Comparison of ENCODE assay signal across 29 cellular contexts in genomic region chr13:108705031-108705430, GRCh38.
DNase-seq lines count a peak whose midpoint lies in the region; ATAC-seq, FAIRE-seq and TF ChIP-seq lines count a peak whose summit lies in the region.
"Had no signal": no experiment of that assay in that cellular context is flagged by ENCODE, and none has a peak within 500 bp of the region (broad histone marks: within the 10 kb centered on the region; RNA-seq: fewer than 3 reads in every experiment).

No MANE protein-coding gene starts in this region.

- no peak overlapping the region for H3K4me2 ChIP-seq in HepG2 (ENCODE audit: low read depth, low read length)
- H3K4me2 ChIP-seq: BLaER1 had no signal

- DNase-seq in DMS53 (lab: John Stamatoyannopoulos, UW) (peak; percentile 86), SW480 (ENCODE audit: low spot score) (peak; percentile 17), HepG2 (ENCODE audit: low spot score) (peak; percentile 49), NK-92 (lab: John Stamatoyannopoulos, UW; ENCODE audit: unreplicated experiment) (no peak), cerebellar cortex (ENCODE audit: low spot score) (no peak), epidermal melanocyte (ENCODE audit: insufficient read length, low spot score) (no peak)
- no peak for DNase-seq in CD4-positive, alpha-beta T cell
- DNase-seq: CD4-positive, CD25-positive, alpha-beta regulatory T cell; COR-L47; DMS 273 treated with DMSO at 0.1 percent for 48 hours; DND-41; Kasumi-1; MV-4-11; NCI-H1105; NCI-H146; NCI-H2029; NCI-H226; NCI-H510A; NCI-H69; Peyer's patch; SIG-M5; SW 1271 had no signal

- no peaks in the 10 kb centered on the region for H3K27me3 Mint-ChIP-seq in CD4-positive, alpha-beta T cell
- H3K27me3 Mint-ChIP-seq: CD4-positive, CD25-positive, alpha-beta regulatory T cell had no signal

- no peaks in the 10 kb centered on the region for H4K20me1 ChIP-seq in HepG2 (ENCODE audit: insufficient read depth, low read length)
- H4K20me1 ChIP-seq: BLaER1 had no signal

- TF ChIP-seq RAD21 in HepG2 (CRISPR knock-in tag; IDR thresholded peaks at IDR 0.05): no peak

- H3K4me1 Mint-ChIP-seq in CD4-positive, alpha-beta T cell (ENCODE audit: low read depth): no peaks in the 10 kb centered on the region
- H3K4me1 Mint-ChIP-seq: CD4-positive, CD25-positive, alpha-beta regulatory T cell had no signal

- POLR2A ChIA-PET in HepG2 (lab: Yijun Ruan, JAX): no interaction called here
- POLR2A ChIA-PET in CD4-positive, alpha-beta T cell (lab: Charles Lee): no interaction called here

- H3K79me2 ChIP-seq in HepG2 (ENCODE audit: insufficient read depth, low read length): no peaks in the 10 kb centered on the region

- H3K4me3 ChIP-seq in HepG2 (replicated peaks in 1 of 3; ENCODE audit: insufficient read depth in 1 of 3, low read depth in 2 of 3, low read length in 3 of 3): no peak overlapping the region
- H3K4me3 ChIP-seq: BLaER1, K562, Peyer's patch, SK-N-MC had no signal

- H3K27ac ChIP-seq in 22Rv1 (peak overlapping the region; percentile 19; the same call in 1 of the 2 replicates), HepG2 (ENCODE audit: extremely low read length, insufficient read depth, low read length) (no peak overlapping the region)
- no peak overlapping the region for H3K27ac ChIP-seq in CD4-positive, alpha-beta T cell (ENCODE audit: low read depth, low read length)
- H3K27ac ChIP-seq: BLaER1, Peyer's patch, SK-N-MC had no signal

- no peak overlapping the region for H2AFZ ChIP-seq in HepG2 (ENCODE audit: low read length)

- TF ChIP-seq POLR2A in HepG2 (IDR thresholded peaks at IDR 0.05; ENCODE audit: insufficient read depth in 1 of 2, low read depth in 2 of 2, low read length in 2 of 2): no peak

- TF ChIP-seq EP300 in HepG2 (IDR thresholded peaks at IDR 0.05; ENCODE audit: low read depth in 2 of 2, low read length in 2 of 2) (no peak), HepG2 (CRISPR knock-in tag; IDR thresholded peaks at IDR 0.05; ENCODE audit: borderline replicate concordance) (no peak)

- H3K9me3 Mint-ChIP-seq in CD4-positive, alpha-beta T cell: peaks cover 9% of the 10 kb centered on the region

- peaks cover 40% of the 10 kb centered on the region for H3K9me3 ChIP-seq in HepG2 (ENCODE audit: low read length)
- peaks cover 5% of the 10 kb centered on the region for H3K9me3 ChIP-seq in CD4-positive, alpha-beta T cell (ENCODE audit: control insufficient read depth, low read length)

- in situ Hi-C loops in HepG2 (cut with HindIII; ENCODE audit: extremely low pct_ligation_motif_present, low pct_unique_long_range_greater_than_20kb): no loop called here

- H3K9ac ChIP-seq in HepG2 (ENCODE audit: insufficient read depth, low read depth, low read length): no peak overlapping the region
- H3K9ac ChIP-seq: BLaER1 had no signal

- FAIRE-seq in HepG2 (lab: Jason Lieb, UNC): no peak
- FAIRE-seq: GM12892, GM19239, H54, K562 had no signal

- CTCF ChIA-PET in HepG2 (lab: Yijun Ruan, JAX; ENCODE audit: low intra/inter-chr PET ratio, low total read pairs): no interaction called here
- CTCF ChIA-PET in CD4-positive, alpha-beta T cell (lab: Charles Lee): no interaction called here

- H3K4me3 Mint-ChIP-seq in CD4-positive, alpha-beta T cell: no peak overlapping the region
- H3K4me3 Mint-ChIP-seq: CD4-positive, CD25-positive, alpha-beta regulatory T cell had no signal

- peaks cover 5% of the 10 kb centered on the region for H3K36me3 Mint-ChIP-seq in CD4-positive, alpha-beta T cell (ENCODE audit: low read depth)
- H3K36me3 Mint-ChIP-seq: CD4-positive, CD25-positive, alpha-beta regulatory T cell had no signal

- no peaks in the 10 kb centered on the region for H3K36me3 ChIP-seq in HepG2 (replicated peaks in 1 of 2; ENCODE audit: control insufficient read depth in 1 of 2, insufficient read depth in 2 of 2, low read length in 2 of 2)
- H3K36me3 ChIP-seq: BLaER1, Peyer's patch had no signal

- no peak for TF ChIP-seq CTCF in 22Rv1 (IDR thresholded peaks at IDR 0.05)
- no peak for TF ChIP-seq CTCF in HepG2 (CRISPR knock-in tag; IDR thresholded peaks at IDR 0.05)
- no peak for TF ChIP-seq CTCF in CD4-positive, alpha-beta T cell (IDR thresholded peaks at IDR 0.05)

- no peak overlapping the region for H3K27ac Mint-ChIP-seq in CD4-positive, alpha-beta T cell
- H3K27ac Mint-ChIP-seq: CD4-positive, CD25-positive, alpha-beta regulatory T cell had no signal

- intact Hi-C loops in HepG2 (cut with micrococcal nuclease; ENCODE audit: unreplicated experiment): no loop called here
- intact Hi-C loops in CD4-positive, alpha-beta T cell (cut with DNase I, micrococcal nuclease): no loop called here

- WGBS in HepG2 (ENCODE audit: low lambda C conversion rate): 4% methylated on average over 4 of the region's 4 CpGs

- peak; percentile 83 for ATAC-seq in HepG2
- ATAC-seq in CD4-positive, alpha-beta T cell (ENCODE audit: poor library complexity): no peak
- ATAC-seq: K562 had no signal

- no TSS peak for BruUV-seq in HepG2 (replicated peaks; lab: Mats Ljungman, UMichigan)

- H3K27me3 ChIP-seq in HepG2 (ENCODE audit: control insufficient read depth in 1 of 2, insufficient read depth in 2 of 2, low read length in 2 of 2): no peaks in the 10 kb centered on the region
- no peaks in the 10 kb centered on the region for H3K27me3 ChIP-seq in CD4-positive, alpha-beta T cell (ENCODE audit: control insufficient read depth, insufficient read depth, low read length)
- H3K27me3 ChIP-seq: BLaER1, Peyer's patch had no signal

- no peaks in the 10 kb centered on the region for H3K4me1 ChIP-seq in HepG2 (ENCODE audit: insufficient read depth, low read length)
- H3K4me1 ChIP-seq: Peyer's patch had no signal

TF ChIP-seq in HepG2, 621 proteins besides CTCF, POLR2A, EP300 and RAD21 (continues in another document):
- TF ChIP-seq CEBPZ (IDR thresholded peaks at IDR 0.05; ENCODE audit: low read length) (no peak), KLF13 (CRISPR knock-in tag; IDR thresholded peaks at IDR 0.05) (no peak), TERF1 (CRISPR knock-in tag; IDR thresholded peaks at IDR 0.05) (no peak), YY1 (IDR thresholded peaks at IDR 0.05; ENCODE audit: insufficient read depth, insufficient replicate concordance, low read depth, low read length) (no peak), ZNF747 (CRISPR knock-in tag; IDR thresholded peaks at IDR 0.05; ENCODE audit: borderline replicate concordance) (no peak), SAP130 (CRISPR knock-in tag; IDR thresholded peaks at IDR 0.05; ENCODE audit: low read depth) (peak; percentile 21; the same call in 1 of the 2 replicates), NR3C1 (CRISPR knock-in tag; IDR thresholded peaks at IDR 0.05) (no peak), ZNF260 (CRISPR knock-in tag; IDR thresholded peaks at IDR 0.05; ENCODE audit: borderline replicate concordance, low read depth) (no peak), NFYB (CRISPR knock-in tag; IDR thresholded peaks at IDR 0.05) (no peak), ZBTB14 (CRISPR knock-in tag; IDR thresholded peaks at IDR 0.05) (no peak), CREB1 (IDR thresholded peaks at IDR 0.05) (peak; percentile 8; the same call in 1 of the 2 replicates), CREB1 (CRISPR knock-in tag; IDR thresholded peaks at IDR 0.05) (peak; percentile 26; the same call in 1 of the 2 replicates), ATF1 (CRISPR knock-in tag; IDR thresholded peaks at IDR 0.05) (no peak), ZNF850 (CRISPR knock-in tag; conservative IDR thresholded peaks at IDR 0.05) (no peak), FOXA3 (CRISPR knock-in tag; IDR thresholded peaks at IDR 0.05) (0 out of 2 replicates have a peak, but pooled peaks have one; percentile 25)

Comparison
In these comparisons a context has a peak if more than half of its experiments do, and no peak if none do; other contexts are left out.
1. DNase-seq: peak in DMS53 (single experiment), SW480 (single experiment) and HepG2 (single experiment); none in NK-92 (single experiment), cerebellar cortex (single experiment), CD4-positive, alpha-beta T cell (0 of 10) and epidermal melanocyte (single experiment).